In genomic region chr17:34886831-34887230, GRCh38 we compare ENCODE assay signal across 1 cellular context.
TF ChIP-seq lines count a peak whose summit lies in the region.

No MANE protein-coding gene starts in this region.

TF ChIP-seq in K562, 482 proteins besides CTCF, POLR2A, EP300 and RAD21 (continued from another document and continues in another):
- no peak for TF ChIP-seq ZNF518B (CRISPR knock-in tag; IDR thresholded peaks at IDR 0.05)
- no peak for TF ChIP-seq ADNP (tag; IDR thresholded peaks at IDR 0.05)
- TF ChIP-seq ATF4 (CRISPR knock-in tag; IDR thresholded peaks at IDR 0.05), result no peak
- TF ChIP-seq ILF3 (IDR thresholded peaks at IDR 0.05; ENCODE audit: borderline replicate concordance), result no peak
- TF ChIP-seq ASH1L (IDR thresholded peaks at IDR 0.05; ENCODE audit: borderline replicate concordance, low read depth, partially characterized antibody), result no peak
- no peak for TF ChIP-seq NFRKB (IDR thresholded peaks at IDR 0.05; ENCODE audit: low read depth)
- no peak for TF ChIP-seq FUS (optimal IDR thresholded peaks at IDR 0.05; ENCODE audit: low read depth, low read length)
- TF ChIP-seq HMGN3 (IDR thresholded peaks at IDR 0.05; ENCODE audit: borderline replicate concordance, extremely low read depth, insufficient read length, low read depth, low read length), result peak; percentile 87
- TF ChIP-seq CHD1 (IDR thresholded peaks at IDR 0.05; ENCODE audit: low read length), result no peak
- TF ChIP-seq ZNF766 (CRISPR knock-in tag; conservative IDR thresholded peaks at IDR 0.05), result 0 out of 2 replicates have a peak, but pooled peaks have one; percentile 58
- TF ChIP-seq ZNF644 (tag; IDR thresholded peaks at IDR 0.05; ENCODE audit: low read depth), result no peak
- no peak for TF ChIP-seq NCOA6 (IDR thresholded peaks at IDR 0.05)
- no peak for TF ChIP-seq CHD2 (IDR thresholded peaks at IDR 0.05; ENCODE audit: low read depth, low read length)
- peak; percentile 57; the same call in 1 of the 2 replicates for TF ChIP-seq SMAD3 (CRISPR knock-in tag; conservative IDR thresholded peaks at IDR 0.05)
- TF ChIP-seq PBX2 (CRISPR knock-in tag; IDR thresholded peaks at IDR 0.05; ENCODE audit: low read depth), result no peak
- 0 out of 2 replicates have a peak, but pooled peaks have one; percentile 20 for TF ChIP-seq PBX2 (tag; conservative IDR thresholded peaks at IDR 0.05; ENCODE audit: low read depth)
- peak; percentile 59 for TF ChIP-seq MTA1 (IDR thresholded peaks at IDR 0.05; ENCODE audit: borderline replicate concordance)
- TF ChIP-seq DPF2 (IDR thresholded peaks at IDR 0.05), result peak; percentile 80
- 0 out of 2 replicates have a peak, but pooled peaks have one; percentile 17 for TF ChIP-seq ZBTB12 (CRISPR knock-in tag; IDR thresholded peaks at IDR 0.05)
- TF ChIP-seq HDAC2 (IDR thresholded peaks at IDR 0.05), result 0 out of 2 replicates have a peak, but pooled peaks have one; percentile 62
- TF ChIP-seq MCM5 (IDR thresholded peaks at IDR 0.05; ENCODE audit: low read depth), result no peak
- no peak for TF ChIP-seq HNRNPL (IDR thresholded peaks at IDR 0.05; ENCODE audit: low read depth, low read length)
- no peak for TF ChIP-seq KLF13 (tag; IDR thresholded peaks at IDR 0.05; ENCODE audit: borderline replicate concordance, low read depth)
- 0 out of 2 replicates have a peak, but pooled peaks have one; percentile 23 for TF ChIP-seq ZNF274 (IDR thresholded peaks at IDR 0.05; ENCODE audit: borderline replicate concordance, low read depth, low read length)
- peak; percentile 77 for TF ChIP-seq GATA2 (CRISPR knock-in tag; IDR thresholded peaks at IDR 0.05)
- peak; percentile 49 to 77 for TF ChIP-seq TRIM24 (IDR thresholded peaks at IDR 0.05)
- TF ChIP-seq SNAPC5 (CRISPR knock-in tag; IDR thresholded peaks at IDR 0.05), result no peak
- TF ChIP-seq MYC (IDR thresholded peaks at IDR 0.05; ENCODE audit: low read depth, low read length), result peak; percentile 79
- no peak for TF ChIP-seq MYC (CRISPR knock-in tag; IDR thresholded peaks at IDR 0.05; ENCODE audit: borderline replicate concordance, low read depth)
- TF ChIP-seq CTBP1 (IDR thresholded peaks at IDR 0.05; ENCODE audit: borderline replicate concordance), result peak; percentile 82
- peak; percentile 77 for TF ChIP-seq L3MBTL2 (IDR thresholded peaks at IDR 0.05)
- TF ChIP-seq HLTF (IDR thresholded peaks at IDR 0.05), result no peak
- peak; percentile 91 for TF ChIP-seq TCF3 (CRISPR knock-in tag; IDR thresholded peaks at IDR 0.05)
- TF ChIP-seq MEIS2 (IDR thresholded peaks at IDR 0.05; ENCODE audit: partially characterized antibody), result peak; percentile 90
- no peak for TF ChIP-seq PHF8 (IDR thresholded peaks at IDR 0.05; ENCODE audit: borderline replicate concordance, low read length)
- peak; percentile 55 for TF ChIP-seq PKNOX1 (IDR thresholded peaks at IDR 0.05)
- TF ChIP-seq ARID1B (IDR thresholded peaks at IDR 0.05), result peak; percentile 94
- TF ChIP-seq SMAD4 (CRISPR knock-in tag; conservative IDR thresholded peaks at IDR 0.05), result peak; percentile 96
- no peak for TF ChIP-seq ZNF232 (CRISPR knock-in tag; IDR thresholded peaks at IDR 0.05)
- TF ChIP-seq TARDBP (IDR thresholded peaks at IDR 0.05), result peak; percentile 36; the same call in 1 of the 2 replicates
- TF ChIP-seq ZNF444 (CRISPR knock-in tag; IDR thresholded peaks at IDR 0.05), result no peak
- no peak for TF ChIP-seq RBM17 (IDR thresholded peaks at IDR 0.05; ENCODE audit: borderline replicate concordance, low read depth, low read length)
- TF ChIP-seq ZNF76 (CRISPR knock-in tag; IDR thresholded peaks at IDR 0.05; ENCODE audit: borderline replicate concordance), result no peak
- TF ChIP-seq CBFA2T3 (IDR thresholded peaks at IDR 0.05), result peak; percentile 92
- TF ChIP-seq FOSL1 (tag; conservative IDR thresholded peaks at IDR 0.05), result peak; percentile 55; the same call in 1 of the 2 replicates
- TF ChIP-seq ATF7 (IDR thresholded peaks at IDR 0.05), result peak; percentile 33; the same call in 1 of the 2 replicates
- no peak for TF ChIP-seq GTF3C2 (IDR thresholded peaks at IDR 0.05; ENCODE audit: borderline replicate concordance, extremely low read depth, insufficient read length)
- TF ChIP-seq SOX6 (IDR thresholded peaks at IDR 0.05), result peak; percentile 95
- TF ChIP-seq ZNF551 (CRISPR knock-in tag; IDR thresholded peaks at IDR 0.05), result no peak
- TF ChIP-seq RBM22 (IDR thresholded peaks at IDR 0.05; ENCODE audit: low read depth, low read length, poor library complexity, severe bottlenecking), result no peak
- no peak for TF ChIP-seq REST (CRISPR knock-in tag; IDR thresholded peaks at IDR 0.05; ENCODE audit: low read depth)
- no peak for TF ChIP-seq ZNF277 (CRISPR knock-in tag; IDR thresholded peaks at IDR 0.05; ENCODE audit: borderline replicate concordance)
- TF ChIP-seq CEBPB (tag; IDR thresholded peaks at IDR 0.05), result peak; percentile 64
